In genomic region chr9:4820172-4820571, GRCh38 we compare ENCODE assay signal across 18 cellular contexts.
"Had no signal": no experiment of that assay in that cellular context is flagged by ENCODE, and none has a peak within 500 bp of the region (broad histone marks: within the 10 kb centered on the region; RNA-seq: fewer than 3 reads in every experiment).

No MANE protein-coding gene starts in this region.

- H3K27ac Mint-ChIP-seq: immature natural killer cell; natural killer cell; neural progenitor cell; stimulated activated effector memory CD8-positive, alpha-beta T cell treated with anti-CD3 and anti-CD28 coated beads, Interleukin-12 subunit alpha, Interleukin-12 subunit beta, amount 100 ng/mL, for 72 hours; stimulated activated naive CD8-positive, alpha-beta T cell treated with anti-CD3 and anti-CD28 coated beads, Interleukin-15, Interleukin-2, amounts not matched to agents 100 ng/mL and 50 ng/mL, for 24 hours had no signal

- DNase-seq: effector memory CD4-positive, alpha-beta T cell; foreskin fibroblast; immature natural killer cell; mammary epithelial cell; natural killer cell; nucleus accumbens; ovary; right cardiac atrium; stimulated activated CD4-positive, alpha-beta T cell treated with anti-CD3 and anti-CD28 coated beads, Interleukin-4, amount 100 ng/mL, for 1 hour; stimulated activated CD8-positive, alpha-beta memory T cell treated with anti-CD3 and anti-CD28 coated beads, Interleukin-4, amount 100 ng/mL, for 48 hours; tibial artery; upper lobe of left lung had no signal

- H3K9me3 ChIP-seq: esophagus muscularis mucosa, ovary, tibial artery, upper lobe of left lung, vagina had no signal

- H3K4me1 ChIP-seq: neural progenitor cell, vagina had no signal

- H3K4me3 ChIP-seq: esophagus muscularis mucosa, neural progenitor cell, ovary, tibial artery, upper lobe of left lung, vagina had no signal

- H3K27me3 Mint-ChIP-seq: stimulated activated naive CD8-positive, alpha-beta T cell treated with anti-CD3 and anti-CD28 coated beads, Interleukin-15, Interleukin-2, amounts not matched to agents 100 ng/mL and 50 ng/mL, for 24 hours had no signal

- H3K9me3 Mint-ChIP-seq: natural killer cell; stimulated activated effector memory CD8-positive, alpha-beta T cell treated with anti-CD3 and anti-CD28 coated beads, Interleukin-12 subunit alpha, Interleukin-12 subunit beta, amount 100 ng/mL, for 72 hours; stimulated activated naive CD8-positive, alpha-beta T cell treated with anti-CD3 and anti-CD28 coated beads, Interleukin-15, Interleukin-2, amounts not matched to agents 100 ng/mL and 50 ng/mL, for 24 hours had no signal

- H3K36me3 Mint-ChIP-seq: immature natural killer cell had no signal

- H3K36me3 ChIP-seq: esophagus muscularis mucosa, neural progenitor cell, ovary, tibial artery, upper lobe of left lung, vagina had no signal

- H3K4me3 Mint-ChIP-seq: immature natural killer cell; natural killer cell; neural progenitor cell; stimulated activated effector memory CD8-positive, alpha-beta T cell treated with anti-CD3 and anti-CD28 coated beads, Interleukin-12 subunit alpha, Interleukin-12 subunit beta, amount 100 ng/mL, for 72 hours; stimulated activated naive CD8-positive, alpha-beta T cell treated with anti-CD3 and anti-CD28 coated beads, Interleukin-15, Interleukin-2, amounts not matched to agents 100 ng/mL and 50 ng/mL, for 24 hours had no signal

- ATAC-seq: natural killer cell; right cardiac atrium; stimulated activated effector memory CD8-positive, alpha-beta T cell treated with anti-CD3 and anti-CD28 coated beads, Interleukin-12 subunit alpha, Interleukin-12 subunit beta, amount 100 ng/mL, for 72 hours had no signal

- H3K4me1 Mint-ChIP-seq: neural progenitor cell had no signal

- H3K27me3 ChIP-seq: esophagus muscularis mucosa, neural progenitor cell, ovary, tibial artery, upper lobe of left lung, vagina had no signal

- H3K27ac ChIP-seq: epithelial cell of prostate, esophagus muscularis mucosa, neural progenitor cell, ovary, upper lobe of left lung, vagina had no signal
